Comparison of ENCODE assay signal across 28 cellular contexts in genomic region chr11:44920451-44920850, GRCh38.
"Had no signal": no experiment of that assay in that cellular context is flagged by ENCODE, and none has a peak within 500 bp of the region (broad histone marks: within the 10 kb centered on the region; RNA-seq: fewer than 3 reads in every experiment).

No MANE protein-coding gene starts in this region.

- H3K27me3 ChIP-seq: esophagus squamous epithelium, gastroesophageal sphincter had no signal

- H3K27me3 Mint-ChIP-seq: activated CD4-positive, alpha-beta memory T cell treated with anti-CD3 and anti-CD28 coated beads, Interleukin-2, amount 10 ng/mL, durations not matched to agents 7 days and 5 days; activated CD4-positive, alpha-beta T cell treated with anti-CD3 and anti-CD28 coated beads, Interleukin-2, amount 10 ng/mL, durations not matched to agents 7 days and 5 days; activated naive CD8-positive, alpha-beta T cell; activated T-cell treated with anti-CD3 and anti-CD28 coated beads, Interleukin-2, amount 50 U/mL, for 24 hours had no signal

- H3K36me3 Mint-ChIP-seq: activated naive CD8-positive, alpha-beta T cell; WTC11 had no signal

- DNase-seq: activated CD4-positive, alpha-beta memory T cell treated with anti-CD3 and anti-CD28 coated beads, Interleukin-2, amount 10 ng/mL, durations not matched to agents 7 days and 5 days; activated CD4-positive, alpha-beta T cell treated with anti-CD3 and anti-CD28 coated beads for 1 hour; activated CD4-positive, alpha-beta T cell treated with anti-CD3 and anti-CD28 coated beads for 4 hours; activated CD4-positive, alpha-beta T cell treated with anti-CD3 and anti-CD28 coated beads, Interleukin-2, amount 10 ng/mL, durations not matched to agents 7 days and 5 days; activated CD4-positive, alpha-beta T cell treated with anti-CD3 and anti-CD28 coated beads, Interleukin-2, amount 50 U/mL, for 4 hours; activated CD8-positive, alpha-beta memory T cell treated with anti-CD3 and anti-CD28 coated beads, Interleukin-2, amount 50 U/mL, for 48 hours; activated gamma-delta T cell; activated naive CD4-positive, alpha-beta T cell; activated naive CD4-positive, alpha-beta T cell treated with anti-CD3 and anti-CD28 coated beads, Interleukin-2, amount 50 U/mL, for 16 hours; activated T-cell treated with anti-CD3 and anti-CD28 coated beads for 4 hours; activated T-cell treated with anti-CD3 and anti-CD28 coated beads, Interleukin-2, amount 50 U/mL, for 24 hours; activated T-cell treated with anti-CD3 and anti-CD28 coated beads, Interleukin-2, amount 50 U/mL, for 72 hours; amniotic stem cell; anterior cingulate cortex; caudate nucleus; cortex of kidney; dermis blood vessel endothelial cell; effector CD4-positive, alpha-beta T cell; effector memory CD8-positive, alpha-beta T cell; esophagus squamous epithelium; foreskin melanocyte; T-helper 1 cell; T-helper 2 cell had no signal

- H3K4me3 Mint-ChIP-seq: activated CD4-positive, alpha-beta memory T cell treated with anti-CD3 and anti-CD28 coated beads, Interleukin-2, amount 10 ng/mL, durations not matched to agents 7 days and 5 days; activated CD4-positive, alpha-beta T cell treated with anti-CD3 and anti-CD28 coated beads, Interleukin-2, amount 10 ng/mL, durations not matched to agents 7 days and 5 days; activated naive CD8-positive, alpha-beta T cell; activated T-cell treated with anti-CD3 and anti-CD28 coated beads, Interleukin-2, amount 50 U/mL, for 24 hours; activated T-cell treated with anti-CD3 and anti-CD28 coated beads, Interleukin-2, amount 50 U/mL, for 72 hours; effector memory CD8-positive, alpha-beta T cell; WTC11 had no signal

- H3K9me3 Mint-ChIP-seq: activated CD4-positive, alpha-beta memory T cell treated with anti-CD3 and anti-CD28 coated beads, Interleukin-2, amount 10 ng/mL, durations not matched to agents 7 days and 5 days; activated CD4-positive, alpha-beta T cell treated with anti-CD3 and anti-CD28 coated beads, Interleukin-2, amount 10 ng/mL, durations not matched to agents 7 days and 5 days; activated T-cell treated with anti-CD3 and anti-CD28 coated beads, Interleukin-2, amount 50 U/mL, for 24 hours; activated T-cell treated with anti-CD3 and anti-CD28 coated beads, Interleukin-2, amount 50 U/mL, for 72 hours; effector memory CD8-positive, alpha-beta T cell; WTC11 had no signal

- ATAC-seq: activated T-cell treated with anti-CD3 and anti-CD28 coated beads, Interleukin-2, amount 50 U/mL, for 72 hours; effector memory CD8-positive, alpha-beta T cell; gastroesophageal sphincter; WTC11 had no signal

- H3K27ac Mint-ChIP-seq: activated CD4-positive, alpha-beta memory T cell treated with anti-CD3 and anti-CD28 coated beads, Interleukin-2, amount 10 ng/mL, durations not matched to agents 7 days and 5 days; activated CD4-positive, alpha-beta T cell treated with anti-CD3 and anti-CD28 coated beads, Interleukin-2, amount 10 ng/mL, durations not matched to agents 7 days and 5 days; activated naive CD8-positive, alpha-beta T cell; activated T-cell treated with anti-CD3 and anti-CD28 coated beads, Interleukin-2, amount 50 U/mL, for 24 hours; activated T-cell treated with anti-CD3 and anti-CD28 coated beads, Interleukin-2, amount 50 U/mL, for 72 hours; effector memory CD8-positive, alpha-beta T cell; WTC11 had no signal

- H3K4me1 Mint-ChIP-seq: activated CD4-positive, alpha-beta memory T cell treated with anti-CD3 and anti-CD28 coated beads, Interleukin-2, amount 10 ng/mL, durations not matched to agents 7 days and 5 days; activated CD4-positive, alpha-beta T cell treated with anti-CD3 and anti-CD28 coated beads, Interleukin-2, amount 10 ng/mL, durations not matched to agents 7 days and 5 days; WTC11 had no signal

- H3K4me3 ChIP-seq: esophagus squamous epithelium, gastroesophageal sphincter had no signal

- H3K9me3 ChIP-seq: esophagus squamous epithelium, gastroesophageal sphincter had no signal

- H3K27ac ChIP-seq: epithelial cell of prostate, esophagus squamous epithelium, gastroesophageal sphincter, VCaP had no signal
